1 cellular context compared by ENCODE assay signal in genomic region chr1:40130892-40131291, GRCh38.
A peak's percentile ranks its signal among the peaks of the same experiment; 100 is the strongest.
TF ChIP-seq lines count a peak whose summit lies in the region.

No MANE protein-coding gene starts in this region.

TF ChIP-seq in K562, 482 proteins besides CTCF, POLR2A, EP300 and RAD21 (continued from another document):
- no peak for TF ChIP-seq CREB5 (CRISPR knock-in tag; IDR thresholded peaks at IDR 0.05)
- TF ChIP-seq FOXJ2 (tag; IDR thresholded peaks at IDR 0.05): 0 out of 2 replicates have a peak, but pooled peaks have one; percentile 56
- peak; percentile 70 for TF ChIP-seq CBFA2T3 (IDR thresholded peaks at IDR 0.05)
- TF ChIP-seq CBX3 (IDR thresholded peaks at IDR 0.05; ENCODE audit: borderline replicate concordance in 1 of 2, low read length in 2 of 2): no peak
- no peak for TF ChIP-seq RBBP5 (IDR thresholded peaks at IDR 0.05; ENCODE audit: borderline replicate concordance, insufficient read depth, low read length, poor library complexity, severe bottlenecking)
- TF ChIP-seq ZBTB11 (CRISPR knock-in tag; IDR thresholded peaks at IDR 0.05): 0 out of 6 replicates have a peak, but pooled peaks of 1 of the 3 experiments have one; percentile 44
- no peak for TF ChIP-seq TAF15 (IDR thresholded peaks at IDR 0.05; ENCODE audit: low read depth, low read length)
- TF ChIP-seq CEBPB (tag; IDR thresholded peaks at IDR 0.05): peak; percentile 89
- peak; percentile 40; the same call in 1 of the 2 replicates for TF ChIP-seq ZNF449 (CRISPR knock-in tag; IDR thresholded peaks at IDR 0.05)
- TF ChIP-seq STAG1 (CRISPR knock-in tag; IDR thresholded peaks at IDR 0.05; ENCODE audit: borderline replicate concordance): no peak
- no peak for TF ChIP-seq SREBF1 (IDR thresholded peaks at IDR 0.05; ENCODE audit: borderline replicate concordance, low read depth, low read length)
- TF ChIP-seq ID3 (CRISPR knock-in tag; IDR thresholded peaks at IDR 0.05): no peak
- no peak for TF ChIP-seq ID3 (tag; IDR thresholded peaks at IDR 0.05)
